ENCODE assay signal across 14 cellular contexts in the genomic region with DNA sequence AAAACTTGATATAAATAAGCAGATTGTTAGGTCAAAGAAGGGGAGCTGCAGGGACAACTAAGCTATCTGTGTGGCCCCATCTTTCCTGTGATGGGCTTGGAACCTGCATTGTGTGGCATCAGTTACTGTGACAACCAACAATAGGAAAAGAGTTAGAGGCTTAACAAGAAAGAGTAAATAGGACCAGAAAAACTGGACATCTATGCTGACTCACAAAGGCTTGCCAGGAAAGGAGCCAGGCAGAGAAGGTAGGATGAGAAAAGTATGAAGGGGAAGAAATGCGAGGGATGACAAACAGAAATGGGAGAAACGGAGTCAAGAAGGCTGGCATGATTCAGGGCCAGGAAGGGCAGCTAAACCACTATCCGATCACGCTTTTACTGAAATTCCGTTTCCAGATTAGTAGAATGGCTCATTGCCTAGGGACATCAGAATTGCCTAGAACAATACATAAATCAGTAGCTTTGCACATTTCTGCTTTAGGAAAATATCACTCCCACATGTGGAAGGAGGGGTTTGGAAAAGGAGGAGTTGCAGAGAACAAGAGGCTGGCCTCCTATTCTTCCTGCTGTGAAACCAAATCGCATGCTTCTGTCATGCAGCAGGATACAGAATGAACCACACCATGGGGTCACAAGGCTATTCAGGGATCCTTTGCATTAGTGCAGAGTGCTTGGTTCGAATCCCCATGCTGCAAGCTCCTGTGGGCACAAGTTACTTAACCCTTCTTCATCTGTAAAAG. TPM values are rescaled to one million over a fixed set of nuclear protein-coding genes. Genes with fewer than 3 reads are reported as not detected.
DNase-seq lines count a peak whose midpoint lies in the region; ATAC-seq and TF ChIP-seq lines count a peak whose summit lies in the region.
"Had no signal": no experiment of that assay in that cellular context is flagged by ENCODE, and none has a peak within 500 bp of the region (broad histone marks: within the 10 kb centered on the region; RNA-seq: fewer than 3 reads in every experiment).

No MANE protein-coding gene starts in this region.

- H3K27me3 Mint-ChIP-seq in activated CD4-positive, alpha-beta memory T cell treated with anti-CD3 and anti-CD28 coated beads for 36 hours = peaks cover 41% of the 10 kb centered on the region

- H3K4me3 Mint-ChIP-seq in activated CD4-positive, alpha-beta memory T cell treated with anti-CD3 and anti-CD28 coated beads for 36 hours = no peak overlapping the region

- CTCF ChIA-PET in activated CD4-positive, alpha-beta memory T cell treated with anti-CD3 and anti-CD28 coated beads for 36 hours (lab: Charles Lee) = no interaction called here

- TF ChIP-seq CTCF in HFF-Myc (IDR thresholded peaks at IDR 0.05; ENCODE audit: low read depth, low read length, missing control alignments) = no peak
- TF ChIP-seq CTCF in choroid plexus epithelial cell (conservative IDR thresholded peaks at IDR 0.05; ENCODE audit: low read depth, low read length) = no peak

- ATAC-seq in GM21423 (IDR thresholded peaks at IDR 0.05; ENCODE audit: unreplicated experiment) (no peak), GM19463 (IDR thresholded peaks at IDR 0.05; ENCODE audit: unreplicated experiment) (no peak)
- ATAC-seq: Panc1 had no signal

- H3K4me1 Mint-ChIP-seq in activated CD4-positive, alpha-beta memory T cell treated with anti-CD3 and anti-CD28 coated beads for 36 hours (ENCODE audit: low read depth) = peaks cover 3% of the 10 kb centered on the region

- H3K9me3 Mint-ChIP-seq in activated CD4-positive, alpha-beta memory T cell treated with anti-CD3 and anti-CD28 coated beads for 36 hours = no peaks in the 10 kb centered on the region

- intact Hi-C loops in activated CD4-positive, alpha-beta memory T cell treated with anti-CD3 and anti-CD28 coated beads for 36 hours (cut with micrococcal nuclease) = no loop called here

- H3K27ac Mint-ChIP-seq in activated CD4-positive, alpha-beta memory T cell treated with anti-CD3 and anti-CD28 coated beads for 36 hours = no peak overlapping the region

- peak; percentile 56 for DNase-seq in HFF-Myc (ENCODE audit: extremely low read depth, low read depth)
- DNase-seq in choroid plexus epithelial cell (ENCODE audit: low read depth) = peak; percentile 64
- DNase-seq in iPS DF 19.7 (ENCODE audit: low read depth, low spot score) = peak; percentile 88
- peak; percentile 72 for DNase-seq in stromal cell of bone marrow (ENCODE audit: low read depth)
- no peak for DNase-seq in A172 (ENCODE audit: low spot score)
- no peak for DNase-seq in activated CD4-positive, alpha-beta memory T cell treated with anti-CD3 and anti-CD28 coated beads for 36 hours
- DNase-seq: activated effector memory CD4-positive, alpha-beta T cell treated with anti-CD3 and anti-CD28 coated beads, Interleukin-2, amount 50 U/mL, for 16 hours; dermis blood vessel endothelial cell; NCI-H1930; NCI-H526 treated with DMSO at 0.1 percent for 48 hours; stimulated activated CD4-positive, alpha-beta T cell treated with anti-CD3 and anti-CD28 coated beads, Interleukin-12 subunit alpha, Interleukin-12 subunit beta, amount 100 ng/mL, for 4 hours had no signal

- H3K4me3 ChIP-seq in HFF-Myc (replicated peaks; ENCODE audit: low read depth, low read length) (no peak overlapping the region), choroid plexus epithelial cell (ENCODE audit: low read depth, low read length) (no peak overlapping the region)

- no peaks in the 10 kb centered on the region for H3K36me3 Mint-ChIP-seq in activated CD4-positive, alpha-beta memory T cell treated with anti-CD3 and anti-CD28 coated beads for 36 hours

- POLR2A ChIA-PET in activated CD4-positive, alpha-beta memory T cell treated with anti-CD3 and anti-CD28 coated beads for 36 hours (lab: Charles Lee) = no interaction called here

RNA-seq across cellular contexts. Expression of a gene that starts 7.3 kb away (rescaled TPM):
- 1.7 and 2.5 TPM in 2 replicates for total RNA-seq in A172 (2014; rRNA removed; shearing (Covaris generic))
- total RNA-seq in activated CD4-positive, alpha-beta memory T cell treated with anti-CD3 and anti-CD28 coated beads for 36 hours = not detected

Comparison
In these comparisons a context has a peak if more than half of its experiments do, and no peak if none do; other contexts are left out.
1. DNase-seq: peak in HFF-Myc (single experiment), choroid plexus epithelial cell (single experiment), iPS DF 19.7 (single experiment) and stromal cell of bone marrow (single experiment); none in A172 (single experiment) and activated CD4-positive, alpha-beta memory T cell treated with anti-CD3 and anti-CD28 coated beads for 36 hours (single experiment).